ENCODE assay signal across 1 cellular context in genomic region chr17:72479113-72479512, GRCh38.
A peak's percentile ranks its signal among the peaks of the same experiment; 100 is the strongest.
TF ChIP-seq lines count a peak whose summit lies in the region.

No MANE protein-coding gene starts in this region.

TF ChIP-seq in HepG2, 621 proteins besides CTCF, POLR2A, EP300 and RAD21 (continued from another document and continues in another):
- 0 out of 2 replicates have a peak, but pooled peaks have one; percentile 12 for TF ChIP-seq FOXO1 (CRISPR knock-in tag; IDR thresholded peaks at IDR 0.05)
- peak; percentile 61; the same call in 1 of the 2 replicates for TF ChIP-seq TGIF2 (CRISPR knock-in tag; IDR thresholded peaks at IDR 0.05)
- peak; percentile 67 for TF ChIP-seq TEAD3 (CRISPR knock-in tag; optimal IDR thresholded peaks at IDR 0.05; ENCODE audit: borderline replicate concordance)
- 0 out of 2 replicates have a peak, but pooled peaks have one; percentile 30 for TF ChIP-seq RARA (CRISPR knock-in tag; IDR thresholded peaks at IDR 0.05)
- 0 out of 2 replicates have a peak, but pooled peaks have one; percentile 15 for TF ChIP-seq SIX1 (CRISPR knock-in tag; IDR thresholded peaks at IDR 0.05; ENCODE audit: borderline replicate concordance)
- TF ChIP-seq RELA (CRISPR knock-in tag; IDR thresholded peaks at IDR 0.05), result 0 out of 2 replicates have a peak, but pooled peaks have one; percentile 36
- peak; percentile 55; the same call in 1 of the 2 replicates for TF ChIP-seq ZBTB4 (CRISPR knock-in tag; IDR thresholded peaks at IDR 0.05; ENCODE audit: borderline replicate concordance)
- TF ChIP-seq MTERF4 (CRISPR knock-in tag; IDR thresholded peaks at IDR 0.05), result 0 out of 2 replicates have a peak, but pooled peaks have one; percentile 24
- TF ChIP-seq PITX1 (CRISPR knock-in tag; IDR thresholded peaks at IDR 0.05), result peak; percentile 34; the same call in 1 of the 2 replicates
- peak; percentile 33; the same call in 1 of the 2 replicates for TF ChIP-seq ZNF687 (CRISPR knock-in tag; IDR thresholded peaks at IDR 0.05)
- peak; percentile 85 for TF ChIP-seq SMC3 (IDR thresholded peaks at IDR 0.05; ENCODE audit: low read length)
- TF ChIP-seq GATAD2A (CRISPR knock-in tag; IDR thresholded peaks at IDR 0.05), result peak; percentile 71
- peak; percentile 56; the same call in 1 of the 2 replicates for TF ChIP-seq ZNF318 (CRISPR knock-in tag; IDR thresholded peaks at IDR 0.05)
- TF ChIP-seq SOX13 (IDR thresholded peaks at IDR 0.05), result no peak
- TF ChIP-seq SOX13 (CRISPR knock-in tag; conservative IDR thresholded peaks at IDR 0.05 in 1 of 2, IDR thresholded peaks at IDR 0.05 in 1 of 2), result peak in 1 of 2 experiments; percentile 36; a peak in 1 of 4 replicates
- 0 out of 2 replicates have a peak, but pooled peaks have one; percentile 43 for TF ChIP-seq KMT2A (CRISPR knock-in tag; IDR thresholded peaks at IDR 0.05)
- 0 out of 2 replicates have a peak, but pooled peaks have one; percentile 40 for TF ChIP-seq KMT2B (CRISPR knock-in tag; IDR thresholded peaks at IDR 0.05)
- no peak for TF ChIP-seq E2F5 (CRISPR knock-in tag; conservative IDR thresholded peaks at IDR 0.05)
- peak; percentile 45; the same call in 1 of the 2 replicates for TF ChIP-seq ZBTB26 (CRISPR knock-in tag; IDR thresholded peaks at IDR 0.05; ENCODE audit: borderline replicate concordance)
- TF ChIP-seq ZNF891 (CRISPR knock-in tag; IDR thresholded peaks at IDR 0.05), result no peak
- TF ChIP-seq ZNF670 (CRISPR knock-in tag; IDR thresholded peaks at IDR 0.05; ENCODE audit: borderline replicate concordance), result no peak
- 0 out of 2 replicates have a peak, but pooled peaks have one; percentile 34 for TF ChIP-seq HINFP (CRISPR knock-in tag; IDR thresholded peaks at IDR 0.05; ENCODE audit: low read depth)
- TF ChIP-seq STAG1 (CRISPR knock-in tag; IDR thresholded peaks at IDR 0.05), result peak; percentile 83
- 0 out of 2 replicates have a peak, but pooled peaks have one; percentile 17 for TF ChIP-seq ATF3 (CRISPR knock-in tag; IDR thresholded peaks at IDR 0.05)
- TF ChIP-seq MAFF (IDR thresholded peaks at IDR 0.05; ENCODE audit: low read depth, low read length), result 0 out of 2 replicates have a peak, but pooled peaks have one; percentile 19
- TF ChIP-seq ZKSCAN8 (CRISPR knock-in tag; IDR thresholded peaks at IDR 0.05; ENCODE audit: borderline replicate concordance), result 0 out of 2 replicates have a peak, but pooled peaks have one; percentile 43
- TF ChIP-seq LCORL (IDR thresholded peaks at IDR 0.05), result no peak
- TF ChIP-seq LCORL (CRISPR knock-in tag; IDR thresholded peaks at IDR 0.05), result peak; percentile 58; the same call in 1 of the 2 replicates
- TF ChIP-seq SOX6 (IDR thresholded peaks at IDR 0.05), result no peak
- peak; percentile 58 for TF ChIP-seq SOX6 (CRISPR knock-in tag; IDR thresholded peaks at IDR 0.05)
- TF ChIP-seq ZFP91 (CRISPR knock-in tag; IDR thresholded peaks at IDR 0.05; ENCODE audit: borderline replicate concordance), result 0 out of 2 replicates have a peak, but pooled peaks have one; percentile 36
- TF ChIP-seq CEBPG (CRISPR knock-in tag; IDR thresholded peaks at IDR 0.05), result peak; percentile 64
- TF ChIP-seq KLF16 (CRISPR knock-in tag; IDR thresholded peaks at IDR 0.05), result 0 out of 4 replicates have a peak, but pooled peaks of 1 of the 2 experiments have one; percentile 43
